In the genomic region with DNA sequence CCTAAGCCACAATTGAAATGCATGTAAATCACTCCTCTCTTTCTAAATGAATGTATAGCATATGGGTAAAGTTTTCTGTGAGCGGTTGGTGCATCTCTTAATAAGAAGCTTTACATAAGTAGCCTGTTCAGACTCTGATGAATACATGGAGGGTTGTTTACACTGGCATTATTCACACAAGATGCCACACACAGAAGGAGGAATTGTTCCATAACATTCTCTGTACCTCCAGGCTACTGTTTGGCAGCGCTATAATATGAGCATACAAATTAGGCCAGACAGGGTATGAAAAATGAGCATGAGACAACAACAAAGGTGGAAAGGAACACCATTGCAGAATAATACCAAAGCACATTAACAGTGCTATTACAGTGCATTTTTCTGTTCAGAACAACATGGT, we compare ENCODE assay signal across 18 cellular contexts.
A peak's percentile ranks its signal among the peaks of the same experiment; 100 is the strongest.
DNase-seq lines count a peak whose midpoint lies in the region; ATAC-seq and TF ChIP-seq lines count a peak whose summit lies in the region.
"Had no signal": no experiment of that assay in that cellular context is flagged by ENCODE, and none has a peak within 500 bp of the region (broad histone marks: within the 10 kb centered on the region; RNA-seq: fewer than 3 reads in every experiment).

No MANE protein-coding gene starts in this region.

- H3K4me1 Mint-ChIP-seq in type B pancreatic cell (ENCODE audit: unreplicated experiment): peaks cover 17% of the 10 kb centered on the region
- H3K4me1 Mint-ChIP-seq: activated CD4-positive, alpha-beta T cell treated with anti-CD3 and anti-CD28 coated beads, Interleukin-2, amount 10 ng/mL, durations not matched to agents 24 days and 14 days; WTC11 had no signal

- no peak for ATAC-seq in left ventricle myocardium superior
- ATAC-seq in GM18868 (IDR thresholded peaks at IDR 0.05; ENCODE audit: unreplicated experiment): no peak
- ATAC-seq: activated naive CD4-positive, alpha-beta T cell treated with anti-CD3 and anti-CD28 coated beads, Interleukin-2, amount 50 U/mL, for 72 hours; PC-3; right lobe of liver; WTC11 had no signal

- H3K9me3 Mint-ChIP-seq in type B pancreatic cell: no peaks in the 10 kb centered on the region
- H3K9me3 Mint-ChIP-seq: activated CD4-positive, alpha-beta T cell treated with anti-CD3 and anti-CD28 coated beads, Interleukin-2, amount 10 ng/mL, durations not matched to agents 24 days and 14 days; activated naive CD4-positive, alpha-beta T cell treated with anti-CD3 and anti-CD28 coated beads, Interleukin-2, amount 50 U/mL, for 72 hours; CD4-positive, alpha-beta T cell; WTC11 had no signal

- no peaks in the 10 kb centered on the region for H3K36me3 Mint-ChIP-seq in type B pancreatic cell
- H3K36me3 Mint-ChIP-seq: activated naive CD4-positive, alpha-beta T cell treated with anti-CD3 and anti-CD28 coated beads, Interleukin-2, amount 50 U/mL, for 72 hours; WTC11 had no signal

- peaks cover 25% of the 10 kb centered on the region for H3K27me3 Mint-ChIP-seq in type B pancreatic cell
- H3K27me3 Mint-ChIP-seq: activated CD4-positive, alpha-beta T cell treated with anti-CD3 and anti-CD28 coated beads, Interleukin-2, amount 10 ng/mL, durations not matched to agents 24 days and 14 days; CD4-positive, alpha-beta T cell had no signal

- TF ChIP-seq CTCF in type B pancreatic cell (conservative IDR thresholded peaks at IDR 0.05): no peak

- no peak overlapping the region for H3K4me3 Mint-ChIP-seq in type B pancreatic cell
- H3K4me3 Mint-ChIP-seq: activated CD4-positive, alpha-beta T cell treated with anti-CD3 and anti-CD28 coated beads, Interleukin-2, amount 10 ng/mL, durations not matched to agents 24 days and 14 days; CD4-positive, alpha-beta T cell; WTC11 had no signal

- DNase-seq in COR-L47 (lab: John Stamatoyannopoulos, UW) (peak; percentile 65), NCI-H1417 (lab: John Stamatoyannopoulos, UW) (peak in 2 of 3 experiments; percentile 74 to 93), NCI-H524 (lab: John Stamatoyannopoulos, UW) (peak; percentile 51 to 76), foreskin melanocyte (peak; percentile 60), left ventricle myocardium superior (no peak), ureter (ENCODE audit: low spot score) (no peak), type B pancreatic cell (ENCODE audit: extremely low spot score, unreplicated experiment) (no peak)
- DNase-seq: activated CD4-positive, alpha-beta T cell treated with anti-CD3 and anti-CD28 coated beads, Interleukin-2, amount 10 ng/mL, durations not matched to agents 24 days and 14 days; anterior cingulate cortex; CD4-positive, alpha-beta T cell; effector CD8-positive, alpha-beta T cell; GOT3; PC-3; right lobe of liver; transverse colon had no signal

- intact Hi-C loops in left ventricle myocardium superior (cut with micrococcal nuclease): no loop called here

- H3K27ac Mint-ChIP-seq in type B pancreatic cell: no peak overlapping the region
- H3K27ac Mint-ChIP-seq: activated CD4-positive, alpha-beta T cell treated with anti-CD3 and anti-CD28 coated beads, Interleukin-2, amount 10 ng/mL, durations not matched to agents 24 days and 14 days; activated naive CD4-positive, alpha-beta T cell treated with anti-CD3 and anti-CD28 coated beads, Interleukin-2, amount 50 U/mL, for 72 hours; CD4-positive, alpha-beta T cell; WTC11 had no signal

Comparison
In these comparisons a context has a peak if more than half of its experiments do, and no peak if none do; other contexts are left out.
1. DNase-seq: peak in COR-L47 (single experiment), NCI-H1417 (2 of 3), NCI-H524 (2 of 2) and foreskin melanocyte (single experiment); none in left ventricle myocardium superior (single experiment), ureter (single experiment) and type B pancreatic cell (single experiment).